Comparison of ENCODE assay signal across 9 cellular contexts in the genomic region with DNA sequence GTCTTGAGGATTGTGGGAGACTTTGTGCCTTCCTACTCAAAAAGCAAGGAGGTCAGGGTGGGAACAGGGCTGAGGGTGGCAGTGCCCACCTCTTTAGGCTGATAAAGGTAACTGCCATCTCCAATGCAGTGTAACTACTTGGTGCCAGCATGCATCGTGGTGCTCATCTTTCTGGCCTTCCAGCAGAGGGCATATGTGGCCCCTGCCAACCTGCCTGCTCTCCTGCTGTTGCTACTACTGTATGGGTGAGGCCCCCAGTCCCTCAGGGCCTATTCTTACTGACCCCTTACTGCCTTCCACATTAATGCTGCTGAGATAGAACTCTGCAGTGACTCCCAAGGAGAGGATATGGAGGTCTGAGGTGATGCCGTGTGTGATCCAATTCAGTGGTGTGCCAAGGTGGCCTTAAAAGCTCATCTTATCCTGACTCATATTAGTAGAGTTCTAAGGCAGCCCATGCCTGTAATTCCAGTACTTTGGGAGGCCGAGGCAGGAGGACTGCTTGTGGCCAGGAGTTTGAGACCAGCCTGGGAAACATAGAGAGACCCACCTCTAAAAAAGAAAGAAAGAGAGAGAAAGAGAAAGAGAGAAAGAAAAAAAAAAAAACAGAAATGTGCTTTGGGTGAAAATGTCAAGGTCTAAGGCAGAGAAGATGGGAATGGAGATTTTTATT. TPM values are rescaled to one million over a fixed set of nuclear protein-coding genes. Genes with fewer than 3 reads are reported as not detected.
A peak's percentile ranks its signal among the peaks of the same experiment; 100 is the strongest.
DNase-seq lines count a peak whose midpoint lies in the region; ATAC-seq, FAIRE-seq and TF ChIP-seq lines count a peak whose summit lies in the region.
"Had no signal": no experiment of that assay in that cellular context is flagged by ENCODE, and none has a peak within 500 bp of the region (broad histone marks: within the 10 kb centered on the region; RNA-seq: fewer than 3 reads in every experiment).

No MANE protein-coding gene starts in this region.

- H3K27me3 ChIP-seq in Panc1 (ENCODE audit: control insufficient read depth, insufficient read depth, low read length): no peaks in the 10 kb centered on the region

- peaks cover 8% of the 10 kb centered on the region for H3K4me1 Mint-ChIP-seq in activated CD8-positive, alpha-beta memory T cell treated with anti-CD3 and anti-CD28 coated beads, Interleukin-2, amount 10 ng/mL, durations not matched to agents 7 days and 5 days

- no peak for FAIRE-seq in frontal cortex (lab: Jason Lieb, UNC)

- TF ChIP-seq CTCF in Panc1 (IDR thresholded peaks at IDR 0.05): peak; percentile 20

- POLR2A ChIA-PET in Panc1 (lab: Charles Lee): no interaction called here

- no peaks in the 10 kb centered on the region for H3K36me3 ChIP-seq in Panc1 (ENCODE audit: control insufficient read depth, insufficient read depth, low read length)

- intact Hi-C loops in Panc1 (cut with micrococcal nuclease; ENCODE audit: unreplicated experiment): no loop called here

- DNase-seq in activated CD8-positive, alpha-beta memory T cell treated with anti-CD3 and anti-CD28 coated beads, Interleukin-2, amount 10 ng/mL, durations not matched to agents 7 days and 5 days: peak; percentile 65
- DNase-seq in activated CD8-positive, alpha-beta memory T cell treated with anti-CD3 and anti-CD28 coated beads for 24 hours: no peak
- DNase-seq in Panc1 (ENCODE audit: low read depth, low spot score) (no peak), cerebellar cortex (ENCODE audit: low spot score) (peak; percentile 63), frontal cortex (ENCODE audit: low spot score in 2 of 2) (no peak)
- DNase-seq in stimulated activated naive CD4-positive, alpha-beta T cell (lab: John Stamatoyannopoulos, UW): peak in 5 of 6 experiments; percentile 20 to 62 (median 30)

- in situ Hi-C loops in Panc1 (cut with HindIII; ENCODE audit: low pct_unique_long_range_greater_than_20kb, low sequenced_read_pairs): no loop called here

- CTCF ChIA-PET in activated CD8-positive, alpha-beta memory T cell treated with anti-CD3 and anti-CD28 coated beads, Interleukin-2, amount 10 ng/mL, durations not matched to agents 7 days and 5 days (lab: Charles Lee): interaction anchor here (0.6 to 5.3 kb wide), 12 partner anchors 9 to 136 kb away, joined by 3 to 31 read pairs (median 4); a partner anchor contains a TSS
- CTCF ChIA-PET in Panc1 (lab: Charles Lee): no interaction called here

- peak; percentile 72 for ATAC-seq in activated CD8-positive, alpha-beta memory T cell treated with anti-CD3 and anti-CD28 coated beads, Interleukin-2, amount 10 ng/mL, durations not matched to agents 7 days and 5 days
- ATAC-seq in Panc1 (peak; percentile 76), HG02981 (IDR thresholded peaks at IDR 0.05; ENCODE audit: unreplicated experiment) (no peak), GM21737 (IDR thresholded peaks at IDR 0.05; ENCODE audit: unreplicated experiment) (no peak)

- BruUV-seq in Panc1 (replicated peaks; lab: Mats Ljungman, UMichigan): no TSS peak

- H3K4me3 Mint-ChIP-seq in activated CD8-positive, alpha-beta memory T cell treated with anti-CD3 and anti-CD28 coated beads, Interleukin-2, amount 10 ng/mL, durations not matched to agents 7 days and 5 days: no peak overlapping the region

- no peaks in the 10 kb centered on the region for H3K9me3 Mint-ChIP-seq in activated CD8-positive, alpha-beta memory T cell treated with anti-CD3 and anti-CD28 coated beads, Interleukin-2, amount 10 ng/mL, durations not matched to agents 7 days and 5 days (ENCODE audit: low read depth)

- H3K27ac Mint-ChIP-seq in activated CD8-positive, alpha-beta memory T cell treated with anti-CD3 and anti-CD28 coated beads, Interleukin-2, amount 10 ng/mL, durations not matched to agents 7 days and 5 days: peak overlapping the region; percentile 66

- no peaks in the 10 kb centered on the region for H3K27me3 Mint-ChIP-seq in activated CD8-positive, alpha-beta memory T cell treated with anti-CD3 and anti-CD28 coated beads, Interleukin-2, amount 10 ng/mL, durations not matched to agents 7 days and 5 days

- no peak overlapping the region for H3K4me3 ChIP-seq in Panc1 (ENCODE audit: low read depth in 2 of 2, low read length in 2 of 2)

- peaks cover 12% of the 10 kb centered on the region for H3K36me3 Mint-ChIP-seq in activated CD8-positive, alpha-beta memory T cell treated with anti-CD3 and anti-CD28 coated beads, Interleukin-2, amount 10 ng/mL, durations not matched to agents 7 days and 5 days

- no peaks in the 10 kb centered on the region for H3K9me3 ChIP-seq in Panc1 (ENCODE audit: control insufficient read depth, insufficient read depth, low read depth, low read length)

- H3K4me1 ChIP-seq in Panc1 (ENCODE audit: control insufficient read depth, insufficient read depth, low read length): no peaks in the 10 kb centered on the region

- H3K27ac ChIP-seq in Panc1 (ENCODE audit: low read length): no peak overlapping the region

RNA-seq across cellular contexts. Expression of a gene that starts 9.6 kb away (rescaled TPM):
- 100 to 1,000 TPM; 361 to 481 TPM for total RNA-seq in activated CD8-positive, alpha-beta memory T cell treated with anti-CD3 and anti-CD28 coated beads, Interleukin-2, amount 10 ng/mL, durations not matched to agents 7 days and 5 days
- total RNA-seq in Panc1 (2021; ENCODE audit: unreplicated experiment) (27.8 TPM), frontal cortex (1.2 TPM)
- polyA plus RNA-seq in Panc1 (2012; ENCODE audit: insufficient read length): 34.5 TPM

RNA-seq across cellular contexts. Expression of a gene that starts 17.4 kb away (rescaled TPM):
- 10 to 100 TPM; 62.7 to 72.9 TPM for total RNA-seq in activated CD8-positive, alpha-beta memory T cell treated with anti-CD3 and anti-CD28 coated beads, Interleukin-2, amount 10 ng/mL, durations not matched to agents 7 days and 5 days
- total RNA-seq in Panc1 (2021; ENCODE audit: unreplicated experiment): 47.5 TPM
- 52.0 TPM for polyA plus RNA-seq in Panc1 (2012; ENCODE audit: insufficient read length)
- 2.0 TPM for total RNA-seq in frontal cortex

RNA-seq across cellular contexts. Expression of a gene that starts 30.9 kb away (rescaled TPM):
- 100 to 1,000 TPM; 295 to 296 TPM for total RNA-seq in activated CD8-positive, alpha-beta memory T cell treated with anti-CD3 and anti-CD28 coated beads, Interleukin-2, amount 10 ng/mL, durations not matched to agents 7 days and 5 days
- total RNA-seq in Panc1 (2021; ENCODE audit: unreplicated experiment) (203 TPM), frontal cortex (8.2 TPM)
- 201 TPM for polyA plus RNA-seq in Panc1 (2012; ENCODE audit: insufficient read length)

RNA-seq across cellular contexts. Expression of a gene that starts 36.0 kb away (rescaled TPM):
- total RNA-seq in activated CD8-positive, alpha-beta memory T cell treated with anti-CD3 and anti-CD28 coated beads, Interleukin-2, amount 10 ng/mL, durations not matched to agents 7 days and 5 days: not detected
- total RNA-seq in Panc1 (2021; ENCODE audit: unreplicated experiment): not detected
- not detected for polyA plus RNA-seq in Panc1 (2012; ENCODE audit: insufficient read length)
- total RNA-seq in frontal cortex: not detected
- total RNA-seq: T-helper 2 cell treated with Interferon-gamma antibody and Interleukin-4, amounts not matched to agents 100 ng/mL and 5 ng/mL, for 36 hours had no signal

RNA-seq across cellular contexts. Expression of a gene that starts 36.4 kb away (rescaled TPM):
- total RNA-seq in activated CD8-positive, alpha-beta memory T cell treated with anti-CD3 and anti-CD28 coated beads, Interleukin-2, amount 10 ng/mL, durations not matched to agents 7 days and 5 days: 100 to 1,000 TPM; 172 to 212 TPM
- 193 TPM for total RNA-seq in Panc1 (2021; ENCODE audit: unreplicated experiment)
- 263 TPM for polyA plus RNA-seq in Panc1 (2012; ENCODE audit: insufficient read length)
- 29.3 TPM for total RNA-seq in frontal cortex

Comparison
In these comparisons a context has a peak if more than half of its experiments do, and no peak if none do; other contexts are left out.
1. DNase-seq: peak in activated CD8-positive, alpha-beta memory T cell treated with anti-CD3 and anti-CD28 coated beads, Interleukin-2, amount 10 ng/mL, durations not matched to agents 7 days and 5 days (single experiment), cerebellar cortex (single experiment) and stimulated activated naive CD4-positive, alpha-beta T cell (5 of 6); none in activated CD8-positive, alpha-beta memory T cell treated with anti-CD3 and anti-CD28 coated beads for 24 hours (single experiment), Panc1 (single experiment) and frontal cortex (0 of 2).
2. ATAC-seq: peak in activated CD8-positive, alpha-beta memory T cell treated with anti-CD3 and anti-CD28 coated beads, Interleukin-2, amount 10 ng/mL, durations not matched to agents 7 days and 5 days (single experiment) and Panc1 (single experiment); none in HG02981 (single experiment) and GM21737 (single experiment).
3. RNA of a gene that starts 9.6 kb away (total RNA-seq): 361 to 481 TPM in activated CD8-positive, alpha-beta memory T cell treated with anti-CD3 and anti-CD28 coated beads, Interleukin-2, amount 10 ng/mL, durations not matched to agents 7 days and 5 days and 27.8 TPM in Panc1 (single experiment); 1.2 TPM in frontal cortex (single experiment); every median in the first group is over 10 times any median in the second.
4. RNA of a gene that starts 17.4 kb away (total RNA-seq): 62.7 to 72.9 TPM in activated CD8-positive, alpha-beta memory T cell treated with anti-CD3 and anti-CD28 coated beads, Interleukin-2, amount 10 ng/mL, durations not matched to agents 7 days and 5 days and 47.5 TPM in Panc1 (single experiment); 2.0 TPM in frontal cortex (single experiment); every median in the first group is over 10 times any median in the second.
5. RNA of a gene that starts 30.9 kb away (total RNA-seq): 295 to 296 TPM in activated CD8-positive, alpha-beta memory T cell treated with anti-CD3 and anti-CD28 coated beads, Interleukin-2, amount 10 ng/mL, durations not matched to agents 7 days and 5 days and 203 TPM in Panc1 (single experiment); 8.2 TPM in frontal cortex (single experiment); every median in the first group is over 10 times any median in the second.